ENCODE assay signal across 1 cellular context in genomic region chr1:187921426-187921825, GRCh38.
TF ChIP-seq lines count a peak whose summit lies in the region.

No MANE protein-coding gene starts in this region.

TF ChIP-seq in GM12878, 131 proteins besides CTCF, POLR2A, EP300 and RAD21 (continued from another document):
- no peak for TF ChIP-seq ZNF592 (IDR thresholded peaks at IDR 0.05)
- TF ChIP-seq TARDBP (IDR thresholded peaks at IDR 0.05; ENCODE audit: borderline replicate concordance), result no peak
- no peak for TF ChIP-seq FOS (IDR thresholded peaks at IDR 0.05; ENCODE audit: borderline replicate concordance, extremely low read depth, insufficient read length)
- TF ChIP-seq NBN (IDR thresholded peaks at IDR 0.05), result no peak
- TF ChIP-seq ZNF207 (IDR thresholded peaks at IDR 0.05; ENCODE audit: borderline replicate concordance), result no peak
- TF ChIP-seq ZNF687 (IDR thresholded peaks at IDR 0.05), result no peak
- no peak for TF ChIP-seq SUPT20H (IDR thresholded peaks at IDR 0.05; ENCODE audit: borderline replicate concordance, control insufficient read depth, low read depth, low read length)
- TF ChIP-seq SMC3 (IDR thresholded peaks at IDR 0.05; ENCODE audit: borderline replicate concordance, low read length), result no peak
- no peak for TF ChIP-seq E2F4 (IDR thresholded peaks at IDR 0.05; ENCODE audit: low read depth, low read length)
- TF ChIP-seq NKRF (conservative IDR thresholded peaks at IDR 0.05), result no peak
- TF ChIP-seq PKNOX1 (IDR thresholded peaks at IDR 0.05), result no peak
- no peak for TF ChIP-seq RELA (IDR thresholded peaks at IDR 0.05; ENCODE audit: borderline replicate concordance, partially characterized antibody)
- no peak for TF ChIP-seq CHD2 (IDR thresholded peaks at IDR 0.05; ENCODE audit: borderline replicate concordance, low read depth, low read length)
- TF ChIP-seq CREM (IDR thresholded peaks at IDR 0.05; ENCODE audit: low read depth), result no peak
- TF ChIP-seq FOXM1 (IDR thresholded peaks at IDR 0.05; ENCODE audit: low read depth, low read length), result no peak
- TF ChIP-seq TCF7 (IDR thresholded peaks at IDR 0.05; ENCODE audit: borderline replicate concordance), result no peak
- TF ChIP-seq ZNF274 (IDR thresholded peaks at IDR 0.05; ENCODE audit: insufficient read depth, insufficient read length), result no peak
- TF ChIP-seq TCF12 (IDR thresholded peaks at IDR 0.05; ENCODE audit: low read depth, low read length), result no peak
